Comparison of ENCODE assay signal across 29 cellular contexts in genomic region chr2:167748536-167748935, GRCh38.
"Had no signal": no experiment of that assay in that cellular context is flagged by ENCODE, and none has a peak within 500 bp of the region (broad histone marks: within the 10 kb centered on the region; RNA-seq: fewer than 3 reads in every experiment).

No MANE protein-coding gene starts in this region.

- H3K9me3 ChIP-seq: left ventricle myocardium inferior, mucosa of descending colon, pancreas, prostate gland, right atrium auricular region, right lobe of liver, stomach, testis, thyroid gland, transverse colon, upper lobe of left lung, vagina had no signal

- ATAC-seq: naive thymus-derived CD4-positive, alpha-beta T cell; pancreas; stimulated activated naive B cell treated with anti-CD40 and anti-IgM and Interleukin-4, amounts not matched to agents 10 μg/mL and 1 μg/mL and 100 μg/mL, for 72 hours; stimulated activated naive CD8-positive, alpha-beta T cell treated with anti-CD3 and anti-CD28 coated beads, Interleukin-15, Interleukin-2, amounts not matched to agents 100 U/mL and 50 U/mL, for 24 hours had no signal

- H3K4me1 ChIP-seq: left ventricle myocardium inferior, prostate gland, right atrium auricular region, right lobe of liver, stomach, testis, thyroid gland, upper lobe of left lung, vagina had no signal

- H3K9me3 Mint-ChIP-seq: immature natural killer cell; nephron; neural crest cell; stimulated activated naive B cell treated with anti-CD40 and anti-IgM and Interleukin-4, amounts not matched to agents 10 μg/mL and 1 μg/mL and 100 μg/mL, for 72 hours had no signal

- H3K36me3 ChIP-seq: left ventricle myocardium inferior, pancreas, prostate gland, right atrium auricular region, right lobe of liver, stomach, thyroid gland, transverse colon, upper lobe of left lung, vagina had no signal

- H3K36me3 Mint-ChIP-seq: immature natural killer cell; naive thymus-derived CD4-positive, alpha-beta T cell; stimulated activated naive B cell treated with anti-CD40 and anti-IgM and Interleukin-4, amounts not matched to agents 10 μg/mL and 1 μg/mL and 100 μg/mL, for 72 hours had no signal

- H3K27ac ChIP-seq: left ventricle myocardium inferior, pancreas, prostate gland, right atrium auricular region, right lobe of liver, skin epidermis, stomach, testis, thyroid gland, transverse colon, upper lobe of left lung, vagina had no signal

- H3K27me3 ChIP-seq: pancreas, right atrium auricular region, right lobe of liver, stomach, testis, thyroid gland, transverse colon, upper lobe of left lung, vagina had no signal

- DNase-seq: hippocampal formation; immature natural killer cell; kidney; left ventricle myocardium inferior; midbrain; mucosa of descending colon; naive thymus-derived CD4-positive, alpha-beta T cell; nucleus accumbens; pancreas; posterior cingulate gyrus; right lobe of liver; stimulated activated CD4-positive, alpha-beta T cell treated with anti-CD3 and anti-CD28 coated beads, Interleukin-12 subunit alpha, Interleukin-12 subunit beta, amount 100 ng/mL, for 4 hours; stimulated activated CD4-positive, alpha-beta T cell treated with anti-CD3 and anti-CD28 coated beads, Interleukin-15, amount 100 ng/mL, for 24 hours; stimulated activated CD4-positive, alpha-beta T cell treated with anti-CD3 and anti-CD28 coated beads, Interleukin-2, amount 100 ng/mL, for 24 hours; stimulated activated CD4-positive, alpha-beta T cell treated with anti-CD3 and anti-CD28 coated beads, Interleukin-4, amount 100 ng/mL, for 1 hour; stimulated activated naive B cell treated with anti-CD40 and anti-IgM and Interleukin-4, amounts not matched to agents 10 μg/mL and 1 μg/mL and 100 μg/mL, for 72 hours; stimulated activated naive CD8-positive, alpha-beta T cell treated with anti-CD3 and anti-CD28 coated beads, Interleukin-15, Interleukin-2, amounts not matched to agents 100 U/mL and 50 U/mL, for 24 hours; stomach; testis; thyroid gland; transverse colon; upper lobe of left lung had no signal

- H3K4me3 Mint-ChIP-seq: immature natural killer cell; naive thymus-derived CD4-positive, alpha-beta T cell; nephron; neural crest cell; stimulated activated naive B cell treated with anti-CD40 and anti-IgM and Interleukin-4, amounts not matched to agents 10 μg/mL and 1 μg/mL and 100 μg/mL, for 72 hours had no signal

- H3K27ac Mint-ChIP-seq: immature natural killer cell; naive thymus-derived CD4-positive, alpha-beta T cell; nephron; stimulated activated naive B cell treated with anti-CD40 and anti-IgM and Interleukin-4, amounts not matched to agents 10 μg/mL and 1 μg/mL and 100 μg/mL, for 72 hours had no signal

- H3K4me3 ChIP-seq: left ventricle myocardium inferior, lung, mucosa of descending colon, pancreas, prostate gland, right atrium auricular region, right lobe of liver, skin epidermis, stomach, testis, thyroid gland, transverse colon, upper lobe of left lung, vagina had no signal

- H3K4me1 Mint-ChIP-seq: immature natural killer cell; naive thymus-derived CD4-positive, alpha-beta T cell; stimulated activated naive B cell treated with anti-CD40 and anti-IgM and Interleukin-4, amounts not matched to agents 10 μg/mL and 1 μg/mL and 100 μg/mL, for 72 hours had no signal
